29 cellular contexts compared by ENCODE assay signal in genomic region chr1:19070197-19070651, GRCh38.
A peak's percentile ranks its signal among the peaks of the same experiment; 100 is the strongest.
DNase-seq lines count a peak whose midpoint lies in the region; ATAC-seq and TF ChIP-seq lines count a peak whose summit lies in the region.
"Had no signal": no experiment of that assay in that cellular context is flagged by ENCODE, and none has a peak within 500 bp of the region (broad histone marks: within the 10 kb centered on the region; RNA-seq: fewer than 3 reads in every experiment).

No MANE protein-coding gene starts in this region.

- POLR2A ChIA-PET in PC-3 (lab: Charles Lee; ENCODE audit: unreplicated experiment) = no interaction called here
- POLR2A ChIA-PET in activated CD8-positive, alpha-beta T cell treated with anti-CD3 and anti-CD28 coated beads, Interleukin-2, amount 10 ng/mL, durations not matched to agents 7 days and 5 days (lab: Charles Lee) = interaction anchor here (0.5 kb wide), 1 partner anchor 141 kb away, joined by 3 read pairs; no protein-coding TSS in a partner anchor

- ATAC-seq in PC-3 = no peak
- ATAC-seq in activated CD8-positive, alpha-beta T cell treated with anti-CD3 and anti-CD28 coated beads, Interleukin-2, amount 10 ng/mL, durations not matched to agents 7 days and 5 days = no peak
- ATAC-seq: sciatic nerve had no signal

- no peak overlapping the region for H3K27ac Mint-ChIP-seq in activated CD8-positive, alpha-beta T cell treated with anti-CD3 and anti-CD28 coated beads, Interleukin-2, amount 10 ng/mL, durations not matched to agents 7 days and 5 days
- H3K27ac Mint-ChIP-seq: activated CD4-positive, alpha-beta T cell treated with anti-CD3 and anti-CD28 coated beads, Interleukin-2, amount 10 ng/mL, durations not matched to agents 24 days and 14 days; brain had no signal

- CTCF ChIA-PET in PC-3 (lab: Charles Lee) = no interaction called here
- CTCF ChIA-PET in activated CD8-positive, alpha-beta T cell treated with anti-CD3 and anti-CD28 coated beads, Interleukin-2, amount 10 ng/mL, durations not matched to agents 7 days and 5 days (lab: Charles Lee) = interaction anchor here (1.2 to 7.2 kb wide), 3 partner anchors 157 to 186 kb away, joined by 3 to 48 read pairs (median 4); no protein-coding TSS in a partner anchor

- H3K27ac ChIP-seq in PC-3 (ENCODE audit: low read length) (no peak overlapping the region), liver (ENCODE audit: low read depth in 1 of 2, low read length in 2 of 2) (peak overlapping the region in 1 of 2 donors; percentile 29), thyroid gland (peak overlapping the region in 1 of 3 donors; percentile 39), coronary artery (no peak overlapping the region)
- H3K27ac ChIP-seq: 22Rv1, adrenal gland, C4-2B, WERI-Rb-1 had no signal

- H4K20me1 ChIP-seq in PC-3 (ENCODE audit: low read length) = no peaks in the 10 kb centered on the region

- no peaks in the 10 kb centered on the region for H3F3A ChIP-seq in PC-3 (ENCODE audit: low read length, unreplicated experiment)

- TF ChIP-seq POLR2A in thyroid gland (IDR thresholded peaks at IDR 0.05) = no peak

- peaks cover 16% of the 10 kb centered on the region for H3K36me3 ChIP-seq in PC-3 (ENCODE audit: low read depth, low read length)
- peaks cover 0 to 9% (median 5%) of the 10 kb centered on the region in 4 donors for H3K36me3 ChIP-seq in liver (ENCODE audit: control insufficient read depth in 4 of 4, insufficient read depth in 3 of 4, low read depth in 1 of 4, low read length in 3 of 4)
- H3K36me3 ChIP-seq in thyroid gland = peaks cover 8 to 18% of the 10 kb centered on the region in 2 donors
- H3K36me3 ChIP-seq: prostate gland had no signal

- H3K4me2 ChIP-seq in PC-3 (ENCODE audit: low read length) = no peak overlapping the region

- TSS peak; percentile 9 for BruUV-seq in PC-3 (replicated peaks; lab: Mats Ljungman, UMichigan)

- TF ChIP-seq CTCF in PC-3 (conservative IDR thresholded peaks at IDR 0.05; ENCODE audit: low read depth, low read length) (no peak), liver (IDR thresholded peaks at IDR 0.05; ENCODE audit: low read depth, low read length, missing input control) (no peak), thyroid gland (IDR thresholded peaks at IDR 0.05) (no peak), coronary artery (IDR thresholded peaks at IDR 0.05) (no peak)

- intact Hi-C loops in PC-3 (cut with micrococcal nuclease) (no loop called here), thyroid gland (cut with DNase I) (loop anchor here (5.0 kb wide), 1 partner anchor 153 kb away; no protein-coding TSS in a partner anchor)

- no peak overlapping the region for H2AFZ ChIP-seq in PC-3 (ENCODE audit: low read length)

- DNase-seq in DMS53 (lab: John Stamatoyannopoulos, UW) (peak; percentile 57), DMS53 treated with DMSO at 0.1 percent for 48 hours (lab: John Stamatoyannopoulos, UW; ENCODE audit: unreplicated experiment) (no peak), PC-3 (no peak), thyroid gland (peak; percentile 56 to 67), dedifferentiated amniotic fluid mesenchymal stem cell (ENCODE audit: extremely low spot score) (no peak), coronary artery (ENCODE audit: low spot score) (no peak)
- no peak for DNase-seq in activated CD8-positive, alpha-beta T cell treated with anti-CD3 and anti-CD28 coated beads, Interleukin-2, amount 10 ng/mL, durations not matched to agents 7 days and 5 days
- DNase-seq: activated CD4-positive, alpha-beta T cell treated with anti-CD3 and anti-CD28 coated beads, Interleukin-2, amount 10 ng/mL, durations not matched to agents 24 days and 14 days; activated naive CD4-positive, alpha-beta T cell; activated T-cell treated with anti-CD3 and anti-CD28 coated beads, Interleukin-2, amount 50 U/mL, for 24 hours; effector CD4-positive, alpha-beta T cell; EL; HCEC 1CT; islet precursor cell; KG1; NCI-H2081; NCI-H226; NCI-H82; stimulated activated CD4-positive, alpha-beta T cell treated with anti-CD3 and anti-CD28 coated beads, Interleukin-12 subunit alpha, Interleukin-12 subunit beta, amount 100 ng/mL, for 4 hours; stimulated activated CD4-positive, alpha-beta T cell treated with anti-CD3 and anti-CD28 coated beads, Interleukin-4, amount 100 ng/mL, for 1 hour; substantia nigra; WERI-Rb-1 had no signal

- peaks cover 27% of the 10 kb centered on the region for H3K4me1 Mint-ChIP-seq in activated CD8-positive, alpha-beta T cell treated with anti-CD3 and anti-CD28 coated beads, Interleukin-2, amount 10 ng/mL, durations not matched to agents 7 days and 5 days (ENCODE audit: low read depth)

- peak in 1 of 2 donors; percentile 11 for TF ChIP-seq RAD21 in liver (IDR thresholded peaks at IDR 0.05)

- no peaks in the 10 kb centered on the region for H3K9me2 ChIP-seq in PC-3 (replicated peaks; ENCODE audit: low read length)

- peaks cover 9% of the 10 kb centered on the region for H3K27me3 Mint-ChIP-seq in activated CD8-positive, alpha-beta T cell treated with anti-CD3 and anti-CD28 coated beads, Interleukin-2, amount 10 ng/mL, durations not matched to agents 7 days and 5 days (ENCODE audit: low read depth)
- H3K27me3 Mint-ChIP-seq: activated CD4-positive, alpha-beta T cell treated with anti-CD3 and anti-CD28 coated beads, Interleukin-2, amount 10 ng/mL, durations not matched to agents 24 days and 14 days; activated T-cell treated with anti-CD3 and anti-CD28 coated beads, Interleukin-2, amount 50 U/mL, for 24 hours; brain had no signal

- H3K4me3 Mint-ChIP-seq in activated CD8-positive, alpha-beta T cell treated with anti-CD3 and anti-CD28 coated beads, Interleukin-2, amount 10 ng/mL, durations not matched to agents 7 days and 5 days = no peak overlapping the region
- H3K4me3 Mint-ChIP-seq: activated CD4-positive, alpha-beta T cell treated with anti-CD3 and anti-CD28 coated beads, Interleukin-2, amount 10 ng/mL, durations not matched to agents 24 days and 14 days; activated T-cell treated with anti-CD3 and anti-CD28 coated beads, Interleukin-2, amount 50 U/mL, for 24 hours; brain had no signal

- peaks cover 28% of the 10 kb centered on the region for H3K4me1 ChIP-seq in PC-3 (ENCODE audit: insufficient read depth, low read length)
- H3K4me1 ChIP-seq in liver (ENCODE audit: control insufficient read depth in 4 of 4, insufficient read depth in 4 of 4, low read length in 3 of 4) = peaks cover 34 to 81% (median 68%) of the 10 kb centered on the region in 4 donors
- H3K4me1 ChIP-seq in thyroid gland = peaks cover 38 to 74% of the 10 kb centered on the region in 2 donors

- peaks cover 24% of the 10 kb centered on the region for H3K36me3 Mint-ChIP-seq in activated CD8-positive, alpha-beta T cell treated with anti-CD3 and anti-CD28 coated beads, Interleukin-2, amount 10 ng/mL, durations not matched to agents 7 days and 5 days (ENCODE audit: low read depth)

- H3K27me3 ChIP-seq in PC-3 (ENCODE audit: low read length) (no peaks in the 10 kb centered on the region), liver (ENCODE audit: control insufficient read depth in 4 of 4, insufficient read depth in 4 of 4, low read length in 3 of 4) (no peaks in the 10 kb centered on the region), thyroid gland (no peaks in the 10 kb centered on the region)
- H3K27me3 ChIP-seq: adrenal gland had no signal

- H3K4me3 ChIP-seq in PC-3 (ENCODE audit: low read length) (no peak overlapping the region), liver (ENCODE audit: low read depth in 1 of 3, low read length in 3 of 3) (no peak overlapping the region), thyroid gland (replicated peaks in 1 of 3) (no peak overlapping the region), coronary artery (no peak overlapping the region)
- H3K4me3 ChIP-seq: adrenal gland, prostate gland had no signal

- 31% methylated on average over 9 of the region's 9 CpGs for WGBS in liver
- WGBS in thyroid gland, 2 donors = 46 to 75% methylated on average over 4 to 9 of the region's 9 CpGs

- H3K9me3 ChIP-seq in PC-3 (ENCODE audit: low read length) = no peaks in the 10 kb centered on the region
- no peaks in the 10 kb centered on the region for H3K9me3 ChIP-seq in liver (ENCODE audit: control insufficient read depth in 4 of 4, low read length in 3 of 4)
- H3K9me3 ChIP-seq in thyroid gland = no peaks in the 10 kb centered on the region
- H3K9me3 ChIP-seq: adrenal gland, prostate gland had no signal

- H3K9ac ChIP-seq in PC-3 (ENCODE audit: low read length) (no peak overlapping the region), liver (ENCODE audit: low read depth in 1 of 2, low read length in 2 of 2) (no peak overlapping the region)

- no peaks in the 10 kb centered on the region for H3K79me2 ChIP-seq in PC-3 (ENCODE audit: low read length)

- no peaks in the 10 kb centered on the region for H3K9me3 Mint-ChIP-seq in activated CD8-positive, alpha-beta T cell treated with anti-CD3 and anti-CD28 coated beads, Interleukin-2, amount 10 ng/mL, durations not matched to agents 7 days and 5 days (ENCODE audit: insufficient read depth)
- H3K9me3 Mint-ChIP-seq: activated CD4-positive, alpha-beta T cell treated with anti-CD3 and anti-CD28 coated beads, Interleukin-2, amount 10 ng/mL, durations not matched to agents 24 days and 14 days; activated T-cell treated with anti-CD3 and anti-CD28 coated beads, Interleukin-2, amount 50 U/mL, for 24 hours; brain had no signal

TF ChIP-seq in liver, 16 proteins besides CTCF, POLR2A, EP300 and RAD21 (continues in another document):
- TF ChIP-seq YY1 (IDR thresholded peaks at IDR 0.05) = no peak
- TF ChIP-seq RXRA (IDR thresholded peaks at IDR 0.05) = peak; percentile 49 to 80
- TF ChIP-seq, protein P1, sequence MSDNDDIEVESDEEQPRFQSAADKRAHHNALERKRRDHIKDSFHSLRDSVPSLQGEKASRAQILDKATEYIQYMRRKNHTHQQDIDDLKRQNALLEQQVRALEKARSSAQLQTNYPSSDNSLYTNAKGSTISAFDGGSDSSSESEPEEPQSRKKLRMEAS (IDR thresholded peaks at IDR 0.05) = no peak
- peak in 1 of 2 donors; percentile 52 for TF ChIP-seq HNF4A (conservative IDR thresholded peaks at IDR 0.05)
- no peak for TF ChIP-seq EGR1 (IDR thresholded peaks at IDR 0.05; ENCODE audit: low read depth in 2 of 2)

Comparison
In these comparisons a context has a peak if more than half of its experiments do, and no peak if none do; other contexts are left out.
1. DNase-seq: peak in DMS53 (single experiment) and thyroid gland (2 of 2); none in DMS53 treated with DMSO at 0.1 percent for 48 hours (single experiment), PC-3 (single experiment), dedifferentiated amniotic fluid mesenchymal stem cell (single experiment), coronary artery (single experiment) and activated CD8-positive, alpha-beta T cell treated with anti-CD3 and anti-CD28 coated beads, Interleukin-2, amount 10 ng/mL, durations not matched to agents 7 days and 5 days (single experiment).